In the genomic region with DNA sequence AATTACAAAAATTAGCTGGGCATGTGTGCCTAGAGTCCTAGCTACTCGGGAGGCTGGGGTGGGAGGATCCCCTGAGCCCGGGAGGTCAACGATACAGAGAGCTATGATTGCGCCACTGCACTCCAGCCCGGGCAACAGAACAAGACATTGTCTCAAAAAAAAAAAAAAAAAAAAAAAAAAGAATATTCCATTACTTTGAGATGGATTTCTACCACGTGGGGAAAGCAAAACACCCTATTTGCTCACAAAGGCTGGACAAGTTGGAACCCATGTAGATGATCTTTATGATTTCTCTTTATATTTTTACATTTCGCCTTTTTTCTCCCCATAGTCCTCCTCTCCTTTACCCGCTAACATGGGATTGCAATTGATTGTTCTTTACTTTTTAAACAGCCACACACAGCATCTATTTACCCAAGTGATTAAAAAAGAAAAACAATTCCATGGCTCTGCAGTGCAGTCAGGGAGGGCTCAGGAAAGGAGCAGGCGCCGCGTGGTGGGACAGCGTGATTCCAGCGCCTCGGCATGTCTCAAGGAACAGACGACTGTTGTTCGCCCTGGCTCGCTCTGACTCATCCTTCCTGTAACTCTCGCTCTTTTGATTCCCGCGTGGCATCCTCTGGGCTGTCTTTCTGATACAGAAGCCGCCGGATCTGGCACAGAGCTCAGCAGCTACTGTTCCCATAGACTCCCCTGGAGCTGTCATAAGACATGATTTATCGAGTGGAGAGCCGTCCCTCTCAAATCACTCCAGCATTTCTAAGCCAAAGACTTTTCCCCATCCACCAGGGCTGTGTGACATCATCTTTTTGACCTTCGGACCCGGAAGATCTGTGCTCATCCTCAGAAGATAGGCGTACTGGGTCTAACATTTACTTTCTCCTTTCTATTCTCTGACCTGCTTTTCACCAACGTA, we compare ENCODE assay signal across 8 cellular contexts.
A peak's percentile ranks its signal among the peaks of the same experiment; 100 is the strongest.
DNase-seq lines count a peak whose midpoint lies in the region; ATAC-seq and TF ChIP-seq lines count a peak whose summit lies in the region.

No MANE protein-coding gene starts in this region.

- no peak overlapping the region for H4K5ac ChIP-seq in H9 (ENCODE audit: insufficient read length, low read depth, low read length)

- no peak overlapping the region for H4K91ac ChIP-seq in H9 (ENCODE audit: insufficient read length, low read depth, low read length)

- no peak overlapping the region for H3K23ac ChIP-seq in H9 (ENCODE audit: insufficient read length, low read depth, low read length)

- no peaks in the 10 kb centered on the region for H3K79me1 ChIP-seq in H9 (ENCODE audit: insufficient read depth, low read depth, low read length, poor library complexity, severe bottlenecking)

- DNase-seq in H9 (peak; percentile 38), amniotic epithelial cell (ENCODE audit: low read depth) (peak; percentile 92), right cardiac atrium (peak; percentile 90 to 95 (median 94)), retina (peak; percentile 40), NCI-H2081 treated with DMSO at 0.1 percent for 48 hours (lab: John Stamatoyannopoulos, UW) (no peak)
- no peak for DNase-seq in effector CD8-positive, alpha-beta T cell (lab: John Stamatoyannopoulos, UW)
- DNase-seq in activated CD4-positive, alpha-beta T cell treated with anti-CD3 and anti-CD28 coated beads, Interleukin-2, amount 50 U/mL, for 4 hours: no peak
- DNase-seq in activated naive CD4-positive, alpha-beta T cell treated with anti-CD3 and anti-CD28 coated beads, Interleukin-2, amount 10 ng/mL, durations not matched to agents 7 days and 5 days: no peak

- H3K4me1 Mint-ChIP-seq in H9: peaks cover 14 to 18% of the 10 kb centered on the region in 2 experiments
- H3K4me1 Mint-ChIP-seq in activated naive CD4-positive, alpha-beta T cell treated with anti-CD3 and anti-CD28 coated beads, Interleukin-2, amount 10 ng/mL, durations not matched to agents 7 days and 5 days: no peaks in the 10 kb centered on the region

- H2BK12ac ChIP-seq in H9 (ENCODE audit: insufficient read length, low read depth, low read length): no peak overlapping the region

- no peak overlapping the region for H3K18ac ChIP-seq in H9 (ENCODE audit: insufficient read length, low read depth, low read length)

- H3K27ac ChIP-seq in H9 (ENCODE audit: insufficient read length, low read depth, low read length) (no peak overlapping the region), right cardiac atrium (ENCODE audit: low read length) (peak overlapping the region; percentile 9)

- no peak overlapping the region for H3K4me3 ChIP-seq in right cardiac atrium (ENCODE audit: low read length)

- no peak overlapping the region for H2AFZ ChIP-seq in H9 (ENCODE audit: low read length)

- no peak overlapping the region for H3K4me3 Mint-ChIP-seq in H9
- no peak overlapping the region for H3K4me3 Mint-ChIP-seq in activated naive CD4-positive, alpha-beta T cell treated with anti-CD3 and anti-CD28 coated beads, Interleukin-2, amount 10 ng/mL, durations not matched to agents 7 days and 5 days

- no peak overlapping the region for H3T11ph ChIP-seq in H9 (ENCODE audit: low read length)

- no peak overlapping the region for H2AK5ac ChIP-seq in H9 (ENCODE audit: insufficient read length, low read length)

- H3K27me3 ChIP-seq in H9 (ENCODE audit: insufficient read depth, low read length) (no peaks in the 10 kb centered on the region), right cardiac atrium (ENCODE audit: control insufficient read depth, insufficient read depth) (no peaks in the 10 kb centered on the region)

- no peak overlapping the region for H4K8ac ChIP-seq in H9 (replicated peaks; ENCODE audit: insufficient read length, low read depth, low read length)

- no peak overlapping the region for H2BK20ac ChIP-seq in H9 (ENCODE audit: low read depth, low read length, poor library complexity, severe bottlenecking)

- H3K27me3 Mint-ChIP-seq in H9 (ENCODE audit: low read depth): peaks cover 23% of the 10 kb centered on the region
- H3K27me3 Mint-ChIP-seq in activated naive CD4-positive, alpha-beta T cell treated with anti-CD3 and anti-CD28 coated beads, Interleukin-2, amount 10 ng/mL, durations not matched to agents 7 days and 5 days: peaks cover 33% of the 10 kb centered on the region

- no peaks in the 10 kb centered on the region for H4K20me1 ChIP-seq in H9 (ENCODE audit: control insufficient read depth, insufficient read depth, insufficient read length)

- WGBS in H9 (ENCODE audit: extremely low coverage, insufficient read length, low lambda C conversion rate): no CpG with 5 or more reads among the region's 28 CpGs
- WGBS in right cardiac atrium: 31% methylated on average over 28 of the region's 28 CpGs

- no peak overlapping the region for H3K14ac ChIP-seq in H9 (ENCODE audit: insufficient read depth, low read length)

- H3K4ac ChIP-seq in H9 (ENCODE audit: low read depth, low read length): no peak overlapping the region

- no peak overlapping the region for H3K9ac ChIP-seq in H9 (ENCODE audit: extremely low read depth, insufficient read length, low read length)

- TF ChIP-seq CTCF in H9 (conservative IDR thresholded peaks at IDR 0.05): no peak

- H3K56ac ChIP-seq in H9 (ENCODE audit: insufficient read length, low read depth, low read length): no peak overlapping the region

- no peaks in the 10 kb centered on the region for H3K9me3 ChIP-seq in H9 (ENCODE audit: control insufficient read depth, low read depth, low read length)
- H3K9me3 ChIP-seq in right cardiac atrium (ENCODE audit: control insufficient read depth, low read length): no peaks in the 10 kb centered on the region

- no peak overlapping the region for H2BK15ac ChIP-seq in H9 (ENCODE audit: low read depth, low read length)

- intact Hi-C loops in right cardiac atrium (cut with DNase I): no loop called here

- no peaks in the 10 kb centered on the region for H3K23me2 ChIP-seq in H9 (ENCODE audit: insufficient read length, low read depth, low read length, poor library complexity, severe bottlenecking)

- no peak overlapping the region for H3K27ac Mint-ChIP-seq in H9
- no peak overlapping the region for H3K27ac Mint-ChIP-seq in activated naive CD4-positive, alpha-beta T cell treated with anti-CD3 and anti-CD28 coated beads, Interleukin-2, amount 10 ng/mL, durations not matched to agents 7 days and 5 days

- CTCF ChIA-PET in activated naive CD4-positive, alpha-beta T cell treated with anti-CD3 and anti-CD28 coated beads, Interleukin-2, amount 10 ng/mL, durations not matched to agents 7 days and 5 days (lab: Charles Lee): no interaction called here

- no peaks in the 10 kb centered on the region for H3K4me1 ChIP-seq in H9 (ENCODE audit: insufficient read depth, low read length)
- H3K4me1 ChIP-seq in right cardiac atrium (ENCODE audit: control insufficient read depth, insufficient read depth, low read length): no peaks in the 10 kb centered on the region

- H3K4me2 ChIP-seq in H9 (ENCODE audit: insufficient read depth, insufficient read length, low read length): no peak overlapping the region

- H3K9me3 Mint-ChIP-seq in H9: peaks cover 2% of the 10 kb centered on the region in 2 experiments; a peak in 1 of 5 replicates
- H3K9me3 Mint-ChIP-seq in activated naive CD4-positive, alpha-beta T cell treated with anti-CD3 and anti-CD28 coated beads, Interleukin-2, amount 10 ng/mL, durations not matched to agents 7 days and 5 days: no peaks in the 10 kb centered on the region

- no peak overlapping the region for H2BK5ac ChIP-seq in H9 (ENCODE audit: insufficient read length, low read length)

- H3K79me2 ChIP-seq in H9 (ENCODE audit: insufficient read depth, low read length): no peaks in the 10 kb centered on the region

- no peaks in the 10 kb centered on the region; a peak in 1 of 7 replicates for H3K36me3 Mint-ChIP-seq in H9 (ENCODE audit: insufficient read depth in 1 of 3, low read depth in 3 of 3)
- no peaks in the 10 kb centered on the region for H3K36me3 Mint-ChIP-seq in activated naive CD4-positive, alpha-beta T cell treated with anti-CD3 and anti-CD28 coated beads, Interleukin-2, amount 10 ng/mL, durations not matched to agents 7 days and 5 days

- H2BK120ac ChIP-seq in H9 (ENCODE audit: low read depth, low read length, poor library complexity, severe bottlenecking): no peak overlapping the region

- ATAC-seq in right cardiac atrium: peak; percentile 94

Comparison
In these comparisons a context has a peak if more than half of its experiments do, and no peak if none do; other contexts are left out.
1. DNase-seq: peak in H9 (single experiment), amniotic epithelial cell (single experiment), right cardiac atrium (3 of 3) and retina (single experiment); none in NCI-H2081 treated with DMSO at 0.1 percent for 48 hours (single experiment), effector CD8-positive, alpha-beta T cell (single experiment), activated CD4-positive, alpha-beta T cell treated with anti-CD3 and anti-CD28 coated beads, Interleukin-2, amount 50 U/mL, for 4 hours (0 of 2) and activated naive CD4-positive, alpha-beta T cell treated with anti-CD3 and anti-CD28 coated beads, Interleukin-2, amount 10 ng/mL, durations not matched to agents 7 days and 5 days (single experiment).